20 cellular contexts compared by ENCODE assay signal in the genomic region with DNA sequence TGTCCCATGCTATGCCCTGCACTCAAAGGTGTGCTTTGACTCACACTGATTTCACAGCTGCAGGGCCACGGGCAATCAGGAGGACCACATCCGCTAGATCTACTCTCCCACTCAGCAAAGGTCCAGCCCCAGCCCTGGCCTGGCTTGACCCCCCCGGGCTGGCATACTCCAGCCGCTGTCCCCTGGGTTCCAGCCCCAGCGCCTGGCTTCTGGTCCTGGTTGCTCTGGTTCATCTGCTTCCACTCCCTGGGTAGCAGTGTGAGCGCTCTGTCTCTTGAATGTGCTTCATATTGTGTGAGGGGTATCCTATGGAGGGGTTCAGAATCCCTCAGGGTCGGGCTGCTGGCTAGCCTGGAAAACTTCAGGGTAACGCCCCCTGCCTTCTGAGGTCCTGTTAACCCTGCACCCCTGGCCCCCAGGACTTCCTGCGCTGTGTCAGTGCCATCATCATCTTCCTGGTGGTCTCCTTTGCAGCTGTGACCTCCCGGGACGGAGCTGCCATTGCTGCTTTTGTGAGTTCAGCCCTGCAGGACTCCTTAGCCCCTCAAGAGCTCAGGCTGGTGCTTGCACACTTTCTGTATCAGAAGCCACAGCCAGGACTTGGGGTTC. TPM values are rescaled to one million over a fixed set of nuclear protein-coding genes. Genes with fewer than 3 reads are reported as not detected.
A peak's percentile ranks its signal among the peaks of the same experiment; 100 is the strongest.
DNase-seq lines count a peak whose midpoint lies in the region; ATAC-seq and TF ChIP-seq lines count a peak whose summit lies in the region.
"Had no signal": no experiment of that assay in that cellular context is flagged by ENCODE, and none has a peak within 500 bp of the region (broad histone marks: within the 10 kb centered on the region; RNA-seq: fewer than 3 reads in every experiment).

No MANE protein-coding gene starts in this region.

- H3K4me1 Mint-ChIP-seq in activated CD4-positive, alpha-beta T cell treated with anti-CD3 and anti-CD28 coated beads for 36 hours, result no peaks in the 10 kb centered on the region
- peaks cover 31% of the 10 kb centered on the region for H3K4me1 Mint-ChIP-seq in glutamatergic neuron (ENCODE audit: low read depth, unreplicated experiment)

- H3K27ac Mint-ChIP-seq in activated CD4-positive, alpha-beta T cell treated with anti-CD3 and anti-CD28 coated beads for 36 hours, result no peak overlapping the region
- peak overlapping the region; percentile 2 for H3K27ac Mint-ChIP-seq in glutamatergic neuron (ENCODE audit: unreplicated experiment)

- DNase-seq in activated CD4-positive, alpha-beta T cell treated with anti-CD3 and anti-CD28 coated beads for 36 hours, result peak; percentile 0
- no peak for DNase-seq in activated CD4-positive, alpha-beta T cell treated with anti-CD3 and anti-CD28 coated beads for 48 hours
- DNase-seq in glutamatergic neuron (no peak), tibial nerve (ENCODE audit: low spot score in 2 of 2) (no peak), spleen (no peak)
- DNase-seq in stimulated activated CD8-positive, alpha-beta memory T cell treated with anti-CD3 and anti-CD28 coated beads, Interleukin-4, amount 100 ng/mL, for 48 hours, result no peak
- DNase-seq: AML-193, DMS 273 treated with DMSO at 0.1 percent for 48 hours, DND-41, NCI-H1417, NCI-H2029, NCI-H526, PC-3, SJCRH30 had no signal

- H3K9me3 ChIP-seq in tibial nerve (no peaks in the 10 kb centered on the region), spleen (no peaks in the 10 kb centered on the region)
- H3K9me3 ChIP-seq: SJCRH30 had no signal

- H3K4me3 Mint-ChIP-seq in activated CD4-positive, alpha-beta T cell treated with anti-CD3 and anti-CD28 coated beads for 36 hours, result no peak overlapping the region
- no peak overlapping the region for H3K4me3 Mint-ChIP-seq in glutamatergic neuron (ENCODE audit: unreplicated experiment)

- no peak for ATAC-seq in activated CD4-positive, alpha-beta T cell treated with anti-CD3 and anti-CD28 coated beads for 36 hours
- no peak for ATAC-seq in GM21367 (IDR thresholded peaks at IDR 0.05; ENCODE audit: unreplicated experiment)
- ATAC-seq: PC-3 had no signal

- H3K4me1 ChIP-seq in tibial nerve (peaks cover 0 to 62% (median 6%) of the 10 kb centered on the region in 4 donors), spleen (peaks cover 0 to 11% (median 0%) of the 10 kb centered on the region in 6 donors)
- H3K4me1 ChIP-seq: SJCRH30 had no signal

- intact Hi-C loops in activated CD4-positive, alpha-beta T cell treated with anti-CD3 and anti-CD28 coated beads for 36 hours (cut with DNase I, micrococcal nuclease), result no loop called here
- intact Hi-C loops in spleen (cut with DNase I; ENCODE audit: low total_unique reads), result loop anchor here (5.0 kb wide), 1 partner anchor 51 kb away; no protein-coding TSS in a partner anchor

- H3K27ac ChIP-seq in layer of hippocampus (ENCODE audit: low read depth, low read length) (peak overlapping the region; percentile 94), tibial nerve (peak overlapping the region in 3 of 4 donors; percentile 66 to 90 (median 83)), spleen (no peak overlapping the region)
- H3K27ac ChIP-seq: 22Rv1, RWPE1, SJCRH30 had no signal

- CTCF ChIA-PET in activated CD4-positive, alpha-beta T cell treated with anti-CD3 and anti-CD28 coated beads for 36 hours (lab: Charles Lee), result interaction anchor here (0.6 to 3.0 kb wide), 10 partner anchors 12 to 258 kb away, joined by 3 to 23 read pairs (median 3); no protein-coding TSS in a partner anchor

- 47 to 60% methylated on average over 11 of the region's 11 CpGs for WGBS in tibial nerve, 2 donors
- WGBS in spleen, 5 donors, result 75 to 86% (median 80%) methylated on average over 9 to 11 of the region's 11 CpGs

- no peaks in the 10 kb centered on the region for H3K36me3 Mint-ChIP-seq in activated CD4-positive, alpha-beta T cell treated with anti-CD3 and anti-CD28 coated beads for 36 hours (ENCODE audit: low read depth)
- no peaks in the 10 kb centered on the region for H3K36me3 Mint-ChIP-seq in glutamatergic neuron (ENCODE audit: unreplicated experiment)

- H3K36me3 ChIP-seq in tibial nerve, result no peaks in the 10 kb centered on the region
- no peaks in the 10 kb centered on the region for H3K36me3 ChIP-seq in spleen
- H3K36me3 ChIP-seq: SJCRH30 had no signal

- TF ChIP-seq POLR2A in tibial nerve (IDR thresholded peaks at IDR 0.05) (no peak), spleen (IDR thresholded peaks at IDR 0.05) (no peak)

- POLR2A ChIA-PET in activated CD4-positive, alpha-beta T cell treated with anti-CD3 and anti-CD28 coated beads for 36 hours (lab: Charles Lee), result no interaction called here

- H3K4me3 ChIP-seq in tibial nerve, result peak overlapping the region in 3 of 4 donors; percentile 11 to 45 (median 13)
- no peak overlapping the region for H3K4me3 ChIP-seq in spleen
- H3K4me3 ChIP-seq: SJCRH30 had no signal

- TF ChIP-seq EP300 in tibial nerve (IDR thresholded peaks at IDR 0.05), result no peak

- H3K9me3 Mint-ChIP-seq in activated CD4-positive, alpha-beta T cell treated with anti-CD3 and anti-CD28 coated beads for 36 hours (ENCODE audit: low read depth), result no peaks in the 10 kb centered on the region
- peaks cover 3% of the 10 kb centered on the region for H3K9me3 Mint-ChIP-seq in glutamatergic neuron (ENCODE audit: unreplicated experiment)

- peaks cover 2% of the 10 kb centered on the region for H3K27me3 Mint-ChIP-seq in activated CD4-positive, alpha-beta T cell treated with anti-CD3 and anti-CD28 coated beads for 36 hours
- no peaks in the 10 kb centered on the region for H3K27me3 Mint-ChIP-seq in glutamatergic neuron (ENCODE audit: unreplicated experiment)

- no peak for TF ChIP-seq CTCF in glutamatergic neuron (IDR thresholded peaks at IDR 0.05; ENCODE audit: partially characterized antibody, unreplicated experiment)
- no peak for TF ChIP-seq CTCF in tibial nerve (IDR thresholded peaks at IDR 0.05)
- no peak for TF ChIP-seq CTCF in spleen (IDR thresholded peaks at IDR 0.05 in 8 of 11, conservative IDR thresholded peaks at IDR 0.05 in 3 of 11)

- H3K27me3 ChIP-seq in layer of hippocampus (ENCODE audit: control insufficient read depth, insufficient read depth, low read length) (no peaks in the 10 kb centered on the region), tibial nerve (no peaks in the 10 kb centered on the region), spleen (replicated peaks in 1 of 7) (peaks cover 0 to 43% (median 3%) of the 10 kb centered on the region in 7 donors)
- H3K27me3 ChIP-seq: SJCRH30 had no signal

RNA-seq across cellular contexts. Expression of a gene that starts 1.9 kb away (rescaled TPM):
- not detected for total RNA-seq in activated CD4-positive, alpha-beta T cell treated with anti-CD3 and anti-CD28 coated beads for 36 hours
- total RNA-seq in glutamatergic neuron (ENCODE audit: unreplicated experiment) (not detected), tibial nerve (10 to 100 TPM; 10.8 to 31.5 (median 18.3) TPM), spleen (10 to 100 TPM in 1 of 7 donors, 1 to 10 TPM in 6; 2.1 to 13.0 (median 4.3) TPM)
- polyA plus RNA-seq in spleen, result 1 to 10 TPM; 1.3 to 4.1 (median 2.7) TPM
- total RNA-seq: G401, M059J, PC-3 had no signal

RNA-seq across cellular contexts. Expression of a gene that starts 6.1 kb away (rescaled TPM):
- total RNA-seq in activated CD4-positive, alpha-beta T cell treated with anti-CD3 and anti-CD28 coated beads for 36 hours, result not detected
- not detected for total RNA-seq in glutamatergic neuron (ENCODE audit: unreplicated experiment)
- not detected for total RNA-seq in tibial nerve
- not detected for total RNA-seq in spleen
- not detected for polyA plus RNA-seq in spleen
- total RNA-seq: G401, M059J, PC-3, SJCRH30 had no signal

RNA-seq across cellular contexts. Expression of a gene that starts 13.7 kb away (rescaled TPM):
- total RNA-seq in activated CD4-positive, alpha-beta T cell treated with anti-CD3 and anti-CD28 coated beads for 36 hours, result not detected
- 90.4 TPM for total RNA-seq in glutamatergic neuron (ENCODE audit: unreplicated experiment)
- total RNA-seq in tibial nerve, result 10 to 100 TPM; 31.4 to 38.2 (median 34.2) TPM
- 1 to 10 TPM; 2.6 to 6.7 (median 4.4) TPM for total RNA-seq in spleen
- polyA plus RNA-seq in spleen, result 1 to 10 TPM; 1.8 to 4.3 (median 2.7) TPM
- total RNA-seq: G401 had no signal

RNA-seq across cellular contexts. Expression of a gene that starts 26.0 kb away (rescaled TPM):
- 1 to 10 TPM; 4.7 to 5.3 TPM for total RNA-seq in activated CD4-positive, alpha-beta T cell treated with anti-CD3 and anti-CD28 coated beads for 36 hours
- total RNA-seq in glutamatergic neuron (ENCODE audit: unreplicated experiment) (70.6 TPM), tibial nerve (10 to 100 TPM; 55.9 to 91.0 (median 58.3) TPM), spleen (10 to 100 TPM in 2 of 7 donors, 1 to 10 TPM in 5; 7.1 to 13.7 (median 8.3) TPM)
- 1 to 10 TPM; 5.1 to 7.1 (median 6.3) TPM for polyA plus RNA-seq in spleen

RNA-seq across cellular contexts. Expression of a gene that starts 29.4 kb away (rescaled TPM):
- under 1 TPM; 0.14 to 0.16 TPM for total RNA-seq in activated CD4-positive, alpha-beta T cell treated with anti-CD3 and anti-CD28 coated beads for 36 hours
- total RNA-seq in glutamatergic neuron (ENCODE audit: unreplicated experiment) (not detected), tibial nerve (under 1 TPM in 1 of 4 donors, not detected in 3; 0.30 TPM), spleen (under 1 TPM in 1 of 7 donors, not detected in 6; 0.82 TPM)
- polyA plus RNA-seq in spleen, result under 1 TPM; 0.35 to 0.44 (median 0.37) TPM
- total RNA-seq: G401, M059J, PC-3, SJCRH30 had no signal

Comparison
In these comparisons a context has a peak if more than half of its experiments do, and no peak if none do; other contexts are left out.
1. H3K27ac ChIP-seq: peak in layer of hippocampus (single experiment) and tibial nerve (3 of 4); none in spleen (0 of 8).
2. H3K4me3 ChIP-seq: peak in tibial nerve (3 of 4); none in spleen (0 of 8).
3. RNA of a gene that starts 13.7 kb away (total RNA-seq): 90.4 TPM in glutamatergic neuron (single experiment) and 31.4 to 38.2 TPM in tibial nerve; 2.6 to 6.7 TPM in spleen and not detected in activated CD4-positive, alpha-beta T cell treated with anti-CD3 and anti-CD28 coated beads for 36 hours; every median in the first group is over 4 times any median in the second.